In genomic region chr1:239218296-239218695, GRCh38 we compare ENCODE assay signal across 21 cellular contexts.
"Had no signal": no experiment of that assay in that cellular context is flagged by ENCODE, and none has a peak within 500 bp of the region (broad histone marks: within the 10 kb centered on the region; RNA-seq: fewer than 3 reads in every experiment).

No MANE protein-coding gene starts in this region.

- H3K36me3 ChIP-seq: esophagus squamous epithelium, left lung, lower lobe of right lung, neutrophil, right lobe of liver, transverse colon had no signal

- H3K9me3 ChIP-seq: esophagus squamous epithelium, lower lobe of right lung, neutrophil, right lobe of liver, testis had no signal

- H3K4me3 ChIP-seq: body of pancreas, esophagus squamous epithelium, left lung, lower lobe of right lung, right lobe of liver, testis, transverse colon had no signal

- DNase-seq: activated CD4-positive, alpha-beta T cell treated with anti-CD3 and anti-CD28 coated beads for 36 hours; activated CD4-positive, CD25-positive, alpha-beta regulatory T cell; activated CD8-positive, alpha-beta memory T cell treated with anti-CD3 and anti-CD28 coated beads, Interleukin-2, amount 10 ng/mL, durations not matched to agents 7 days and 5 days; activated CD8-positive, alpha-beta T cell treated with anti-CD3 and anti-CD28 coated beads, Interleukin-2, amount 10 ng/mL, durations not matched to agents 7 days and 5 days; activated naive CD8-positive, alpha-beta T cell treated with anti-CD3 and anti-CD28 coated beads, Interleukin-2, amount 50 U/mL, for 24 hours; activated T-cell treated with anti-CD3 and anti-CD28 coated beads, Interleukin-2, amount 50 U/mL, for 48 hours; anterior cingulate cortex; body of pancreas; dermis blood vessel endothelial cell; effector CD4-positive, alpha-beta T cell; esophagus squamous epithelium; left lung; lower lobe of right lung; naive B cell; nephron progenitor cell; right lobe of liver; stimulated activated CD4-positive, alpha-beta T cell treated with anti-CD3 and anti-CD28 coated beads, Interleukin-2, amount 100 ng/mL, for 48 hours; stimulated activated naive CD8-positive, alpha-beta T cell treated with anti-CD3 and anti-CD28 coated beads, Interleukin-15, Interleukin-2, amounts not matched to agents 100 U/mL and 50 U/mL, for 24 hours; testis; transverse colon had no signal

- H3K27me3 ChIP-seq: body of pancreas, esophagus squamous epithelium, left lung, neutrophil, right lobe of liver, testis, transverse colon had no signal

- ATAC-seq: activated CD4-positive, alpha-beta T cell treated with anti-CD3 and anti-CD28 coated beads for 36 hours; activated CD8-positive, alpha-beta memory T cell treated with anti-CD3 and anti-CD28 coated beads, Interleukin-2, amount 10 ng/mL, durations not matched to agents 7 days and 5 days; activated CD8-positive, alpha-beta T cell treated with anti-CD3 and anti-CD28 coated beads, Interleukin-2, amount 10 ng/mL, durations not matched to agents 7 days and 5 days; activated naive CD8-positive, alpha-beta T cell treated with anti-CD3 and anti-CD28 coated beads, Interleukin-2, amount 50 U/mL, for 24 hours; body of pancreas; left lung; lower lobe of right lung; right lobe of liver; stimulated activated naive CD8-positive, alpha-beta T cell treated with anti-CD3 and anti-CD28 coated beads, Interleukin-15, Interleukin-2, amounts not matched to agents 100 U/mL and 50 U/mL, for 24 hours had no signal

- H3K4me1 ChIP-seq: esophagus squamous epithelium, left lung, lower lobe of right lung, right lobe of liver, testis had no signal
